Comparison of ENCODE assay signal across 20 cellular contexts in genomic region chr20:16054917-16055316, GRCh38.
"Had no signal": no experiment of that assay in that cellular context is flagged by ENCODE, and none has a peak within 500 bp of the region (broad histone marks: within the 10 kb centered on the region; RNA-seq: fewer than 3 reads in every experiment).

No MANE protein-coding gene starts in this region.

- H3K4me1 ChIP-seq: right atrium auricular region, transverse colon, vagina had no signal

- H3K36me3 ChIP-seq: cardiac muscle cell, right atrium auricular region, transverse colon, vagina had no signal

- H3K9me3 Mint-ChIP-seq: activated CD8-positive, alpha-beta T cell treated with anti-CD3 and anti-CD28 coated beads for 36 hours; activated T-cell treated with anti-CD3 and anti-CD28 coated beads, Interleukin-2, amount 50 U/mL, for 4 hours; endodermal cell; immature natural killer cell; nephron had no signal

- H3K27me3 ChIP-seq: cardiac muscle cell, right atrium auricular region, transverse colon, vagina had no signal

- H3K4me1 Mint-ChIP-seq: immature natural killer cell, nephron had no signal

- H3K4me3 Mint-ChIP-seq: activated CD8-positive, alpha-beta T cell treated with anti-CD3 and anti-CD28 coated beads for 36 hours; activated T-cell treated with anti-CD3 and anti-CD28 coated beads, Interleukin-2, amount 50 U/mL, for 4 hours; endodermal cell; immature natural killer cell; nephron had no signal

- ATAC-seq: activated CD8-positive, alpha-beta T cell treated with anti-CD3 and anti-CD28 coated beads for 36 hours; activated naive CD4-positive, alpha-beta T cell treated with anti-CD3 and anti-CD28 coated beads, Interleukin-2, amount 50 U/mL, for 72 hours; activated T-cell treated with anti-CD3 and anti-CD28 coated beads, Interleukin-2, amount 50 U/mL, for 4 hours had no signal

- H3K27ac ChIP-seq: cardiac muscle cell, dorsolateral prefrontal cortex, right atrium auricular region, transverse colon, vagina had no signal

- H3K27ac Mint-ChIP-seq: activated CD8-positive, alpha-beta T cell treated with anti-CD3 and anti-CD28 coated beads for 36 hours; activated naive CD4-positive, alpha-beta T cell treated with anti-CD3 and anti-CD28 coated beads, Interleukin-2, amount 50 U/mL, for 72 hours; endodermal cell; immature natural killer cell; nephron; progenitor cell of endocrine pancreas had no signal

- H3K36me3 Mint-ChIP-seq: activated naive CD4-positive, alpha-beta T cell treated with anti-CD3 and anti-CD28 coated beads, Interleukin-2, amount 50 U/mL, for 72 hours; immature natural killer cell had no signal

- H3K27me3 Mint-ChIP-seq: activated CD8-positive, alpha-beta T cell treated with anti-CD3 and anti-CD28 coated beads for 36 hours; progenitor cell of endocrine pancreas had no signal

- DNase-seq: activated CD4-positive, alpha-beta T cell treated with anti-CD3 and anti-CD28 coated beads for 48 hours; activated CD8-positive, alpha-beta T cell treated with anti-CD3 and anti-CD28 coated beads for 36 hours; activated gamma-delta T cell; activated T-cell treated with anti-CD3 and anti-CD28 coated beads, Interleukin-2, amount 50 U/mL, for 4 hours; dorsolateral prefrontal cortex; endodermal cell; head of caudate nucleus; immature natural killer cell; mesendoderm; nucleus accumbens; stimulated activated CD4-positive, alpha-beta T cell treated with anti-CD3 and anti-CD28 coated beads, Interleukin-4, amount 100 ng/mL, for 1 hour; stimulated activated naive CD4-positive, alpha-beta T cell; substantia nigra; transverse colon had no signal

- H3K4me3 ChIP-seq: cardiac muscle cell, dorsolateral prefrontal cortex, right atrium auricular region, transverse colon, vagina had no signal

- H3K9me3 ChIP-seq: right atrium auricular region, transverse colon, vagina had no signal
